In the genomic region with DNA sequence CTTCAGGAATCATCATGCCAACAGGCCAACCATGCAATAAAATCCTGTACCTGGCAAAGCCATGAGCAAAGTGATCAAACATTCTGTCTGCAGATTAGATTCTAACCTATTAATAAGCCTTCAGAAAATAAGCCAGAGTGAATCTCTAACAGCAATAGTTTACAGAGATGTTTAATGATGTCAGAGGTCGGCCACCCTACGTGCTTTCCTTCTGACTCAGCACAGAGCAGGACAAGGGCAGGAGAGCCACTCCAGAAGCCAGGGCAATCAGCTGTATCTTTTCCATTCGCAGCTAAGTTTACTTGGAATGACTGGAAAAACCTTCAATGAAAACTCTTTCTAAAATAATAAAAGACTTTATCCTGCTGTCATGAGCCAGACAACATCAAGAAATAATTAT, we compare ENCODE assay signal across 13 cellular contexts. TPM values are rescaled to one million over a fixed set of nuclear protein-coding genes. Genes with fewer than 3 reads are reported as not detected.
DNase-seq lines count a peak whose midpoint lies in the region; ATAC-seq and TF ChIP-seq lines count a peak whose summit lies in the region.
"Had no signal": no experiment of that assay in that cellular context is flagged by ENCODE, and none has a peak within 500 bp of the region (broad histone marks: within the 10 kb centered on the region; RNA-seq: fewer than 3 reads in every experiment).

No MANE protein-coding gene starts in this region.

- ATAC-seq in GM18907 (IDR thresholded peaks at IDR 0.05; ENCODE audit: unreplicated experiment) (no peak), HG02759 (IDR thresholded peaks at IDR 0.05; ENCODE audit: unreplicated experiment) (no peak)
- ATAC-seq: stimulated activated naive B cell treated with anti-CD40 and anti-IgM and Interleukin-4, amounts not matched to agents 10 μg/mL and 1 μg/mL and 100 μg/mL, for 72 hours had no signal

- H3K4me2 ChIP-seq in osteoblast (ENCODE audit: insufficient read depth, low read length), result peak overlapping the region; percentile 49

- CTCF ChIA-PET in BJ (lab: Yijun Ruan, JAX), result interaction anchor here (0.8 to 1.2 kb wide), 4 partner anchors 9 to 102 kb away, joined by 3 to 4 read pairs (median 4); no protein-coding TSS in a partner anchor

- H3K36me3 ChIP-seq in BJ (ENCODE audit: control insufficient read depth, insufficient read depth, low read length) (no peaks in the 10 kb centered on the region), SJCRH30 (no peaks in the 10 kb centered on the region), osteoblast (ENCODE audit: insufficient read depth, low read length) (peaks cover 74% of the 10 kb centered on the region)

- TF ChIP-seq CTCF in BJ (IDR thresholded peaks at IDR 0.05; ENCODE audit: insufficient read depth, low read depth, low read length), result no peak
- no peak for TF ChIP-seq CTCF in fibroblast of the aortic adventitia (IDR thresholded peaks at IDR 0.05; ENCODE audit: insufficient read depth, low read length)
- TF ChIP-seq CTCF in osteoblast (IDR thresholded peaks at IDR 0.05; ENCODE audit: extremely low read depth, low read depth, low read length), result no peak

- DNase-seq in BJ (ENCODE audit: low read depth) (peak; percentile 62), SJCRH30 (peak; percentile 29 to 37), fibroblast of the aortic adventitia (ENCODE audit: low read depth) (peak; percentile 61), osteoblast (ENCODE audit: insufficient read length, low spot score, missing footprints) (no peak), OCI-M1 (lab: John Stamatoyannopoulos, UW) (no peak), medulla oblongata (ENCODE audit: extremely low spot score) (no peak)
- DNase-seq: CD4-positive, alpha-beta memory T cell; H7; NCI-H2081 treated with DMSO at 0.1 percent for 48 hours; SIG-M5; stimulated activated naive B cell treated with anti-CD40 and anti-IgM and Interleukin-4, amounts not matched to agents 10 μg/mL and 1 μg/mL and 100 μg/mL, for 72 hours had no signal

- H3K4me3 ChIP-seq in BJ (ENCODE audit: low read depth, low read length) (no peak overlapping the region), SJCRH30 (no peak overlapping the region), fibroblast of the aortic adventitia (ENCODE audit: low read depth, low read length) (no peak overlapping the region), osteoblast (ENCODE audit: insufficient read depth, low read length) (no peak overlapping the region)

- H3K27ac ChIP-seq in SJCRH30 (no peak overlapping the region), osteoblast (ENCODE audit: low read depth, low read length) (peak overlapping the region; percentile 96)

- peaks cover 13% of the 10 kb centered on the region for H3K4me1 ChIP-seq in SJCRH30
- H3K4me1 ChIP-seq in osteoblast (ENCODE audit: insufficient read depth, low read length), result peaks cover 76% of the 10 kb centered on the region

- POLR2A ChIA-PET in BJ (lab: Charles Lee), result interaction anchor here (0.6 to 1.2 kb wide), 2 partner anchors 8 to 13 kb away, joined by 3 read pairs; a partner anchor contains a TSS

- peaks cover 92% of the 10 kb centered on the region for H3K79me2 ChIP-seq in osteoblast (ENCODE audit: insufficient read depth, low read length)

- H3K9me3 ChIP-seq in SJCRH30 (replicated peaks) (no peaks in the 10 kb centered on the region), osteoblast (ENCODE audit: low read depth, low read length) (no peaks in the 10 kb centered on the region)

- no peaks in the 10 kb centered on the region for H3K27me3 ChIP-seq in BJ (ENCODE audit: control insufficient read depth, insufficient read depth, low read length)
- H3K27me3 ChIP-seq in SJCRH30, result no peaks in the 10 kb centered on the region
- no peaks in the 10 kb centered on the region for H3K27me3 ChIP-seq in osteoblast (ENCODE audit: insufficient read depth, low read length)

- H4K20me1 ChIP-seq in osteoblast (ENCODE audit: insufficient read depth, low read length), result peaks cover 15% of the 10 kb centered on the region

- H2AFZ ChIP-seq in osteoblast (ENCODE audit: low read length), result no peak overlapping the region

RNA-seq across cellular contexts. Expression of a gene that starts 13.2 kb away (rescaled TPM):
- polyA plus RNA-seq in BJ (2011; rRNA removed), result 186 and 213 TPM in 2 replicates
- polyA minus RNA-seq in BJ (2011; rRNA and poly(A)+ RNA removed), result 140 and 208 TPM in 2 replicates
- 0.08 TPM in 1 of 2 replicates, not detected in the other for total RNA-seq in SJCRH30 (2014; rRNA removed; shearing (Covaris generic))
- total RNA-seq in fibroblast of the aortic adventitia (ENCODE audit: low replicate concordance), result 24.3 and 25.1 TPM in 2 replicates
- total RNA-seq in osteoblast, result 311 and 720 TPM in 2 replicates
- total RNA-seq: CD4-positive, alpha-beta memory T cell had no signal
- polyA plus RNA-seq: CD4-positive, alpha-beta memory T cell had no signal

Comparison
In these comparisons a context has a peak if more than half of its experiments do, and no peak if none do; other contexts are left out.
1. DNase-seq: peak in BJ (single experiment), SJCRH30 (2 of 2) and fibroblast of the aortic adventitia (single experiment); none in osteoblast (single experiment), OCI-M1 (single experiment) and medulla oblongata (single experiment).
2. RNA of a gene that starts 13.2 kb away (total RNA-seq): 311 to 720 TPM in osteoblast and 24.3 to 25.1 TPM in fibroblast of the aortic adventitia; 0.08 TPM in SJCRH30; every median in the first group is over 10 times any median in the second.